Comparison of ENCODE assay signal across 8 cellular contexts in genomic region chr17:63697341-63698286, GRCh38. TPM values are rescaled to one million over a fixed set of nuclear protein-coding genes. Genes with fewer than 3 reads are reported as not detected.
DNase-seq lines count a peak whose midpoint lies in the region; ATAC-seq and TF ChIP-seq lines count a peak whose summit lies in the region.

No MANE protein-coding gene starts in this region.

- TF ChIP-seq CTCF in GM10266 (IDR thresholded peaks at IDR 0.05; ENCODE audit: control insufficient read depth, insufficient read depth, low read depth, missing control alignments), result peak; percentile 86
- TF ChIP-seq CTCF in nephron (IDR thresholded peaks at IDR 0.05; ENCODE audit: unreplicated experiment in 3 of 3), result no peak
- TF ChIP-seq CTCF in type B pancreatic cell (conservative IDR thresholded peaks at IDR 0.05), result peak; percentile 58

- DNase-seq in GM10266 (ENCODE audit: extremely low spot score), result peak; percentile 74
- peak; percentile 42 for DNase-seq in H4 (ENCODE audit: low spot score)
- peak; percentile 56 for DNase-seq in NCI-H748 (lab: John Stamatoyannopoulos, UW; ENCODE audit: unreplicated experiment)
- peak; percentile 90 for DNase-seq in activated CD4-positive, alpha-beta memory T cell treated with anti-CD3 and anti-CD28 coated beads for 36 hours
- DNase-seq in effector memory CD8-positive, alpha-beta T cell, result peak; percentile 87 to 90 (median 87)
- DNase-seq in type B pancreatic cell (ENCODE audit: extremely low spot score, unreplicated experiment), result no peak

- H3K27ac Mint-ChIP-seq in activated CD4-positive, alpha-beta memory T cell treated with anti-CD3 and anti-CD28 coated beads for 36 hours, result peak overlapping the region; percentile 96
- peak overlapping the region; percentile 98 to 99 for H3K27ac Mint-ChIP-seq in effector memory CD8-positive, alpha-beta T cell
- H3K27ac Mint-ChIP-seq in nephron (peak overlapping the region in 1 of 3 experiments; percentile 52), type B pancreatic cell (no peak overlapping the region)

- CTCF ChIA-PET in activated CD4-positive, alpha-beta memory T cell treated with anti-CD3 and anti-CD28 coated beads for 36 hours (lab: Charles Lee), result interaction anchor here (0.6 to 3.4 kb wide), 24 partner anchors 9 to 274 kb away, joined by 3 to 27 read pairs (median 4); partner anchors contain the start of genes CCDC47 and MAP3K3

- peak overlapping the region; percentile 88 for H3K4me3 Mint-ChIP-seq in activated CD4-positive, alpha-beta memory T cell treated with anti-CD3 and anti-CD28 coated beads for 36 hours
- peak overlapping the region; percentile 98 for H3K4me3 Mint-ChIP-seq in effector memory CD8-positive, alpha-beta T cell
- H3K4me3 Mint-ChIP-seq in nephron, result peak overlapping the region; percentile 62 to 75 (median 65)
- peak overlapping the region; percentile 63 for H3K4me3 Mint-ChIP-seq in type B pancreatic cell

- peaks cover 21% of the 10 kb centered on the region for H3K36me3 Mint-ChIP-seq in activated CD4-positive, alpha-beta memory T cell treated with anti-CD3 and anti-CD28 coated beads for 36 hours
- peaks cover 85% of the 10 kb centered on the region for H3K36me3 Mint-ChIP-seq in effector memory CD8-positive, alpha-beta T cell (ENCODE audit: insufficient read depth)
- H3K36me3 Mint-ChIP-seq in nephron (ENCODE audit: low read depth) (peaks cover 8% of the 10 kb centered on the region), type B pancreatic cell (peaks cover 5% of the 10 kb centered on the region)

- H3K4me1 Mint-ChIP-seq in activated CD4-positive, alpha-beta memory T cell treated with anti-CD3 and anti-CD28 coated beads for 36 hours (ENCODE audit: low read depth), result peaks cover 53% of the 10 kb centered on the region
- peaks cover 63 to 66% of the 10 kb centered on the region in 2 donors for H3K4me1 Mint-ChIP-seq in effector memory CD8-positive, alpha-beta T cell (ENCODE audit: low read depth in 2 of 2)
- H3K4me1 Mint-ChIP-seq in nephron (peaks cover 7% of the 10 kb centered on the region), type B pancreatic cell (ENCODE audit: unreplicated experiment) (peaks cover 6% of the 10 kb centered on the region)

- ATAC-seq in effector memory CD8-positive, alpha-beta T cell (replicated peaks), result peak; percentile 35
- no peak for ATAC-seq in HG03520 (IDR thresholded peaks at IDR 0.05; ENCODE audit: unreplicated experiment)

- POLR2A ChIA-PET in activated CD4-positive, alpha-beta memory T cell treated with anti-CD3 and anti-CD28 coated beads for 36 hours (lab: Charles Lee), result interaction anchor here (0.7 to 3.2 kb wide), 8 partner anchors 9 to 272 kb away, joined by 3 to 22 read pairs (median 4); partner anchors contain the start of genes CCDC47 and DDX42

- H3K27me3 Mint-ChIP-seq in activated CD4-positive, alpha-beta memory T cell treated with anti-CD3 and anti-CD28 coated beads for 36 hours, result no peaks in the 10 kb centered on the region
- no peaks in the 10 kb centered on the region for H3K27me3 Mint-ChIP-seq in effector memory CD8-positive, alpha-beta T cell
- H3K27me3 Mint-ChIP-seq in nephron (ENCODE audit: low read depth) (no peaks in the 10 kb centered on the region), type B pancreatic cell (no peaks in the 10 kb centered on the region)

- H3K9me3 Mint-ChIP-seq in activated CD4-positive, alpha-beta memory T cell treated with anti-CD3 and anti-CD28 coated beads for 36 hours, result no peaks in the 10 kb centered on the region
- H3K9me3 Mint-ChIP-seq in effector memory CD8-positive, alpha-beta T cell, result no peaks in the 10 kb centered on the region
- H3K9me3 Mint-ChIP-seq in nephron (no peaks in the 10 kb centered on the region), type B pancreatic cell (no peaks in the 10 kb centered on the region)

- intact Hi-C loops in activated CD4-positive, alpha-beta memory T cell treated with anti-CD3 and anti-CD28 coated beads for 36 hours (cut with micrococcal nuclease), result loop anchor here (1.0 to 5.0 kb wide), 7 partner anchors 13 to 810 kb away; partner anchors contain the start of genes CEP95, CYB561, DCAF7 and DDX5

RNA-seq across cellular contexts. Expression of gene LIMD2, which starts 2.3 kb away (rescaled TPM):
- total RNA-seq in H4 (2014; rRNA removed; shearing (Covaris generic)), result 20.3 and 27.8 TPM in 2 replicates
- total RNA-seq in activated CD4-positive, alpha-beta memory T cell treated with anti-CD3 and anti-CD28 coated beads for 36 hours, result 100 to 1,000 TPM; 146 to 150 TPM
- 16.1 and 65.1 TPM in 2 replicates for total RNA-seq in type B pancreatic cell (ENCODE audit: low replicate concordance)

RNA-seq across cellular contexts. Expression of gene STRADA, which starts 44.0 kb away (rescaled TPM):
- total RNA-seq in H4 (2014; rRNA removed; shearing (Covaris generic)), result 18.5 and 19.9 TPM in 2 replicates
- total RNA-seq in activated CD4-positive, alpha-beta memory T cell treated with anti-CD3 and anti-CD28 coated beads for 36 hours, result 10 to 100 TPM; 64.8 to 69.7 TPM
- total RNA-seq in type B pancreatic cell (ENCODE audit: low replicate concordance), result 26.5 and 43.9 TPM in 2 replicates

Comparison
In these comparisons a context has a peak if more than half of its experiments do, and no peak if none do; other contexts are left out.
1. CTCF ChIP-seq: peak in GM10266 (single experiment) and type B pancreatic cell (single experiment); none in nephron (0 of 3).
2. Peak in every context shown above with its lines, with median percentiles within 50 percentile points of each other: H3K4me3 Mint-ChIP-seq.